Comparison of ENCODE assay signal across 8 cellular contexts in the genomic region with DNA sequence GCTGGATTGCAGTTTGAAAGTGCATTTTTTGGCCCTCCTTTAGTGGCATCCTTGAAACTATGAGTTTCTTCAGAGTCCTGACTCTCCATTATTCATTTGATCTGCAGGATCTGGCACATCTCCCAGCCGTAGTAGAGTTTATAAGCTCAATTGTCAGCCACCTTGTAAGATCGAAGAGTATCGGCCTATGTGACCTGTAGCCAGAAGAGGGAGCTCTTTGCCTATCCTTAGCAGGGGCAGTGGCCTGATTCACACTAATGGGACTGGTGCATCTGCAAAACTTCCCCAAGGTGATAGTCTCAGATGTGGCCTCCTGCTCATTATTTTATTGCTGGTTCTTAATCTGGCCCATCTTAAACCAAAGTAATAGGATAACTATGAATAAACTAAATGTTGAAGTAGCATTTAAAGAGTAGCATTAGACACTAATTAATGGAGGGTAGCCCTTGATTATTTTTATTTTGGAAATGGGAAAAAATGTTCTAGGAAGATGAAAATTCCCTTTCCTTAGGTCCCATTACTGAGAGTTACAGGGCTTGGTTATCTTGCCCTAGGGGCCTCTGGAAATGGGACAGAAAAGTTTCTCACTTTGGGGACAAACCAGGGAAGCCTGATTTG. TPM values are rescaled to one million over a fixed set of nuclear protein-coding genes. Genes with fewer than 3 reads are reported as not detected.
A peak's percentile ranks its signal among the peaks of the same experiment; 100 is the strongest.
DNase-seq lines count a peak whose midpoint lies in the region; ATAC-seq and TF ChIP-seq lines count a peak whose summit lies in the region.

No MANE protein-coding gene starts in this region.

- no peak overlapping the region for H3K27ac Mint-ChIP-seq in T-cell

- H3K27me3 Mint-ChIP-seq in T-cell, result no peaks in the 10 kb centered on the region

- H3K4me3 ChIP-seq in astrocyte of the cerebellum (ENCODE audit: low read depth, low read length), result no peak overlapping the region

- no peaks in the 10 kb centered on the region for H3K9me3 Mint-ChIP-seq in T-cell

- no peak overlapping the region for H3K4me3 Mint-ChIP-seq in T-cell

- ATAC-seq in HG02763 (IDR thresholded peaks at IDR 0.05; ENCODE audit: unreplicated experiment) (peak; percentile 50), T-cell (replicated peaks in 1 of 4) (peak; percentile 88 to 94 (median 92))

- in situ Hi-C loops in astrocyte of the cerebellum (cut with HindIII; ENCODE audit: low sequenced_read_pairs), result loop anchor here (25.0 kb wide), 1 partner anchor 425 kb away; no protein-coding TSS in a partner anchor

- peaks cover 0 to 15% (median 6%) of the 10 kb centered on the region in 3 donors for H3K4me1 Mint-ChIP-seq in T-cell

- TF ChIP-seq CTCF in astrocyte of the cerebellum (IDR thresholded peaks at IDR 0.05; ENCODE audit: low read depth, low read length, missing control alignments), result peak; percentile 88

- no peaks in the 10 kb centered on the region for H3K36me3 Mint-ChIP-seq in T-cell

- POLR2A ChIA-PET in T-cell (lab: Charles Lee), result interaction anchor here (0.6 to 1.2 kb wide), 2 partner anchors 198 to 421 kb away, joined by 4 read pairs; no protein-coding TSS in a partner anchor

- CTCF ChIA-PET in T-cell (lab: Charles Lee), result interaction anchor here (0.6 to 2.6 kb wide), 63 partner anchors 10 to 611 kb away, joined by 3 to 50 read pairs (median 4); a partner anchor contains a TSS

- DNase-seq in activated gamma-delta T cell treated with Interleukin-2 at 50 U/mL for 16 hours, result peak; percentile 61
- no peak for DNase-seq in activated gamma-delta T cell (lab: John Stamatoyannopoulos, UW)
- peak; percentile 82 for DNase-seq in NCI-H1105 (lab: John Stamatoyannopoulos, UW)
- DNase-seq in T-cell, result peak; percentile 22 to 64 (median 50)
- DNase-seq in astrocyte of the cerebellum (ENCODE audit: low read depth), result peak; percentile 45
- peak; percentile 85 for DNase-seq in iPS-NIHi7 (ENCODE audit: extremely low spot score)
- DNase-seq in stimulated activated CD4-positive, alpha-beta T cell treated with anti-CD3 and anti-CD28 coated beads, Interleukin-1b, Interleukin-23, amount 100 ng/mL, for 4 hours (ENCODE audit: low read depth in 2 of 2), result peak; percentile 14 to 48

RNA-seq across cellular contexts. Expression of a gene that starts 21.2 kb away (rescaled TPM):
- 10 to 100 TPM; 15.8 to 21.6 (median 18.2) TPM for total RNA-seq in T-cell

RNA-seq across cellular contexts. Expression of a gene that starts 25.7 kb away (rescaled TPM):
- total RNA-seq in T-cell, result 1 to 10 TPM in 4 of 5 donors, under 1 TPM in 1; 0.95 to 2.2 (median 1.5) TPM
